8 cellular contexts compared by ENCODE assay signal in the genomic region with DNA sequence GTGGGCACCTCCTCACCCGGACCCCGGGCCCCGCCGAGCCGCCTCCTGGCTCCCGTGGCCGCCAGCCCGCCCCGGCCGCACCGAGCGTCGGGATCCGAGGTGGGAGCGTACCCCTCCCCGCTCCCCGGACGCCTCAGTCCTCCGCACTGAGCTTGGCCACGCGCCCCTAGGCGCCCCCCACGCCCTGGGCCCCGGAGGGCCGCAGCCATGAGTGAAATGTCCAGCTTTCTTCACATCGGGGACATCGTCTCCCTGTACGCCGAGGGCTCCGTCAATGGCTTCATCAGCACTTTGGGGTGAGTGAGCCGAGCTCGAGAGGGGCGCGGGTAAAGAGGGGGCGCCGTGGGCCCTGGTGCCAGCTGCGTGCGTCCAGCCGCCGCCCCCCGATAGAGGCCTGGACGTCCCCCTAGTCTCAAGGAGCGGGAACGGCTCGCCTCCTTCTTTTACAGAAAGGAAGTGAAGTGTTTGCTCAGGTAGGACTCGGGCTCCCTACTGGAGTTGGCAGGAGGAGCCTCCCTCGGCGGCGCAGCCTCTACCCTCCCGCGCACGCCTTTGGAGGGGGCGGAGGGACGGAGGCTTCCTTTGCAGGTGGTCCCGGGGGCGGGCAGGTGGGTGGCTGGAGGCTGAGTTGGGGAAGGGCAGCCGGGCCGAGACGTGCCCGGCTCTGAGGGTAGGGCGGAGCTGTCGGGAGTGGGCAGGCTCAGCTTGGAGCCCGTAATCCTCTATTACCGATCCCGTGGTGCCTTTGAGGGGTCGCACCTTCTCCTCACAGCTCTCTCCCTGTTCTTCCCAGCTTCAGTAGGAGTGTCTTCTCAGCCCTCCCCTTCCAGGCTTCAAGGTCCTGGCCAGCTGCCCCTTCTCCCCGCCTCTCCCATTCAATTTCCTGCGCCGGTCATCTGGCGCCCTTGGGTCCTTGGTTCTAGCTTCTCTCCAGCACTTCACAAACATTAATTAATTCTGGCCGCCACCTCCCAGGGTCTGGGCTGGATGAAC. TPM values are rescaled to one million over a fixed set of nuclear protein-coding genes. Genes with fewer than 3 reads are reported as not detected.
A peak's percentile ranks its signal among the peaks of the same experiment; 100 is the strongest.
DNase-seq lines count a peak whose midpoint lies in the region; ATAC-seq and TF ChIP-seq lines count a peak whose summit lies in the region.

No MANE protein-coding gene starts in this region.

- peaks cover 7% of the 10 kb centered on the region for H3K36me3 Mint-ChIP-seq in Caco-2 (ENCODE audit: insufficient read depth, unreplicated experiment)

- H3K4me1 ChIP-seq in Caco-2 (peaks cover 36% of the 10 kb centered on the region), mucosa of stomach (ENCODE audit: control insufficient read depth, insufficient read depth, low read length) (peaks cover 49% of the 10 kb centered on the region), thymus (ENCODE audit: control insufficient read depth, insufficient read depth, low read length) (peaks cover 15% of the 10 kb centered on the region)

- H3K9ac ChIP-seq in mucosa of stomach (ENCODE audit: low read length), result peak overlapping the region; percentile 99

- H3K27me3 Mint-ChIP-seq in Caco-2 (ENCODE audit: insufficient read depth, unreplicated experiment), result no peaks in the 10 kb centered on the region

- TF ChIP-seq CTCF in Caco-2 (IDR thresholded peaks at IDR 0.05; ENCODE audit: insufficient read depth in 1 of 2, low read depth in 1 of 2, low read length in 1 of 2, severe bottlenecking in 1 of 2, unreplicated experiment in 1 of 2), result no peak

- 10% methylated on average over 71 of the region's 71 CpGs for WGBS in thymus

- H3K27me3 ChIP-seq in Caco-2 (replicated peaks; ENCODE audit: control insufficient read depth, insufficient read depth, low read length), result no peaks in the 10 kb centered on the region
- no peaks in the 10 kb centered on the region for H3K27me3 ChIP-seq in mucosa of stomach (ENCODE audit: control insufficient read depth, insufficient read depth, low read length)
- no peaks in the 10 kb centered on the region for H3K27me3 ChIP-seq in thymus (ENCODE audit: control insufficient read depth, insufficient read depth)

- no TSS peak for BruUV-seq in Caco-2 (replicated peaks; lab: Mats Ljungman, UMichigan)

- ATAC-seq in GM21447 (IDR thresholded peaks at IDR 0.05; ENCODE audit: unreplicated experiment), result peak; percentile 30

- no peaks in the 10 kb centered on the region for H3K9me3 Mint-ChIP-seq in Caco-2 (ENCODE audit: unreplicated experiment)

- peak overlapping the region; percentile 94 for H3K4me3 ChIP-seq in Caco-2 (ENCODE audit: low read depth, low read length)
- peak overlapping the region; percentile 87 for H3K4me3 ChIP-seq in mucosa of stomach (ENCODE audit: low read length)
- peak overlapping the region; percentile 85 for H3K4me3 ChIP-seq in thymus (ENCODE audit: low read length)

- intact Hi-C loops in Caco-2 (cut with micrococcal nuclease; ENCODE audit: unreplicated experiment), result loop anchor here (2.0 kb wide), 1 partner anchor 31 kb away; no protein-coding TSS in a partner anchor

- H3K27ac Mint-ChIP-seq in Caco-2 (ENCODE audit: unreplicated experiment), result peak overlapping the region; percentile 68

- H3K4me1 Mint-ChIP-seq in Caco-2 (ENCODE audit: low read depth, unreplicated experiment), result peaks cover 24% of the 10 kb centered on the region

- CTCF ChIA-PET in Caco-2 (lab: Charles Lee), result interaction anchor here (0.5 to 1.9 kb wide), 8 partner anchors 11 to 1232 kb away, joined by 3 to 8 read pairs (median 4); a partner anchor contains a TSS

- DNase-seq in Caco-2 (peak in 1 of 2 experiments; percentile 40), ecto neural progenitor cell (ENCODE audit: low spot score) (peak; percentile 61), inferior parietal cortex (ENCODE audit: extremely low spot score) (no peak)
- DNase-seq in activated CD4-positive, alpha-beta T cell treated with anti-CD3 and anti-CD28 coated beads for 4 hours, result peak; percentile 67 to 75

- H3K36me3 ChIP-seq in Caco-2 (ENCODE audit: control insufficient read depth, insufficient read depth, low read length), result no peaks in the 10 kb centered on the region; the same call in 1 of the 2 replicates
- H3K36me3 ChIP-seq in KOPT-K1 (ENCODE audit: insufficient read depth, low read length), result peaks cover 40% of the 10 kb centered on the region
- H3K36me3 ChIP-seq in mucosa of stomach (ENCODE audit: control insufficient read depth, insufficient read depth, low read length), result no peaks in the 10 kb centered on the region
- peaks cover 10% of the 10 kb centered on the region for H3K36me3 ChIP-seq in thymus (ENCODE audit: control insufficient read depth, insufficient read depth)

- POLR2A ChIA-PET in Caco-2 (lab: Charles Lee), result interaction anchor here (1.1 kb wide), 1 partner anchor 17 kb away, joined by 3 read pairs; no protein-coding TSS in a partner anchor

- peak overlapping the region; percentile 86 for H3K4me3 Mint-ChIP-seq in Caco-2 (ENCODE audit: unreplicated experiment)

- H3K9me3 ChIP-seq in Caco-2 (no peaks in the 10 kb centered on the region), KOPT-K1 (ENCODE audit: insufficient read depth, low read length, poor library complexity, severe bottlenecking) (no peaks in the 10 kb centered on the region), mucosa of stomach (ENCODE audit: control insufficient read depth, low read length) (no peaks in the 10 kb centered on the region), thymus (ENCODE audit: control insufficient read depth) (no peaks in the 10 kb centered on the region)

- H3K27ac ChIP-seq in KOPT-K1 (ENCODE audit: low read depth, low read length, poor library complexity, severe bottlenecking), result peak overlapping the region; percentile 83
- peak overlapping the region; percentile 89 for H3K27ac ChIP-seq in thymus (ENCODE audit: low read depth)

RNA-seq across cellular contexts. Expression of a gene that starts 0.6 kb away (rescaled TPM):
- 42.1 and 50.5 TPM in 2 replicates for total RNA-seq in Caco-2 (2022)
- 19.5 TPM for polyA plus RNA-seq in thymus

RNA-seq across cellular contexts. Expression of a gene that starts 41.6 kb away (rescaled TPM):
- total RNA-seq in Caco-2 (2022), result 28.5 and 29.4 TPM in 2 replicates
- 25.6 TPM for polyA plus RNA-seq in thymus
